In the genomic region with DNA sequence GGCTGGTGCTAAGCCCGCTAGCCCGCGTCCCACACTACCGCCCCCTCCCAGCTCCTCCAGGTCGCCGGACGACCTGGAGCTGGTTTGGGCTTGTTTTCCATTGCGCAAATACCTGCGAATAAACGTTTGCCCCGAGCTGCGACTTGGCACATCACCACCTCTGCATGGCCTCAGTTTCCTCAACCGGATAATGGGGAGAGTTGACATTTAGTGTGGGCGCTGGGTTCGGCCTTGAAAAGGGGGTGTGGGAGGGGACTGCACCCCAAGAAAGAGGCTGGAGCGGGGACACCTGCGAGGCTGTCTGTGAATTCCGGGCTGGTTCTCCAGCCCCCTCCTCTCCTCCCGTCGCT, we compare ENCODE assay signal across 8 cellular contexts. TPM values are rescaled to one million over a fixed set of nuclear protein-coding genes. Genes with fewer than 3 reads are reported as not detected.
DNase-seq lines count a peak whose midpoint lies in the region; ATAC-seq lines count a peak whose summit lies in the region.

No MANE protein-coding gene starts in this region.

- peak overlapping the region; percentile 59 for H2AFZ ChIP-seq in trophoblast cell (ENCODE audit: insufficient read depth, low read length, poor library complexity)

- H3K4me3 ChIP-seq in SK-N-MC, result peak overlapping the region; percentile 80
- H3K4me3 ChIP-seq in trophoblast cell (ENCODE audit: low read depth, low read length), result peak overlapping the region; percentile 71

- no peaks in the 10 kb centered on the region for H3K36me3 ChIP-seq in SK-N-MC (ENCODE audit: insufficient read depth, low read length)
- no peaks in the 10 kb centered on the region for H3K36me3 ChIP-seq in trophoblast cell (ENCODE audit: control insufficient read depth in 1 of 2, insufficient read depth in 2 of 2, low read length in 2 of 2)

- H3K9ac ChIP-seq in SK-N-MC (ENCODE audit: insufficient read length) (peak overlapping the region; percentile 89), trophoblast cell (ENCODE audit: low read length) (peak overlapping the region; percentile 81)

- H3K4ac ChIP-seq in trophoblast cell (ENCODE audit: low read depth, low read length), result peak overlapping the region; percentile 93

- peak overlapping the region; percentile 97 for H2BK120ac ChIP-seq in trophoblast cell (ENCODE audit: insufficient read depth, low read length, poor library complexity)

- no peak overlapping the region for H3K23ac ChIP-seq in trophoblast cell (ENCODE audit: low read length)

- H3K4me2 ChIP-seq in trophoblast cell (ENCODE audit: low read length), result peak overlapping the region; percentile 86

- H2BK12ac ChIP-seq in trophoblast cell (ENCODE audit: low read length), result peak overlapping the region; percentile 88

- peaks cover 19% of the 10 kb centered on the region for H3K9me3 Mint-ChIP-seq in activated CD4-positive, alpha-beta T cell treated with anti-CD3 and anti-CD28 coated beads, Interleukin-2, amount 10 ng/mL, durations not matched to agents 24 days and 14 days

- H3K79me1 ChIP-seq in trophoblast cell (ENCODE audit: low read length), result peaks cover 47% of the 10 kb centered on the region

- H4K91ac ChIP-seq in trophoblast cell (ENCODE audit: low read depth, low read length), result peak overlapping the region; percentile 98

- H3K27ac Mint-ChIP-seq in activated CD4-positive, alpha-beta T cell treated with anti-CD3 and anti-CD28 coated beads, Interleukin-2, amount 10 ng/mL, durations not matched to agents 24 days and 14 days, result peak overlapping the region; percentile 98

- peak overlapping the region; percentile 98 for H4K8ac ChIP-seq in trophoblast cell (ENCODE audit: low read depth, low read length)

- H3K27me3 ChIP-seq in trophoblast cell (ENCODE audit: insufficient read depth, low read length), result no peaks in the 10 kb centered on the region

- H4K12ac ChIP-seq in trophoblast cell (ENCODE audit: low read depth, low read length), result peak overlapping the region; percentile 87

- peaks cover 65% of the 10 kb centered on the region for H3K4me1 Mint-ChIP-seq in activated CD4-positive, alpha-beta T cell treated with anti-CD3 and anti-CD28 coated beads, Interleukin-2, amount 10 ng/mL, durations not matched to agents 24 days and 14 days

- H3K9me3 ChIP-seq in SK-N-MC (ENCODE audit: low read depth, low read length) (no peaks in the 10 kb centered on the region), trophoblast cell (ENCODE audit: insufficient read depth, low read depth, low read length) (peaks cover 7% of the 10 kb centered on the region)

- peak; percentile 25 for ATAC-seq in esophagus mucosa
- no peak for ATAC-seq in HG03432 (IDR thresholded peaks at IDR 0.05; ENCODE audit: unreplicated experiment)

- DNase-seq in activated CD4-positive, alpha-beta T cell treated with anti-CD3 and anti-CD28 coated beads, Interleukin-2, amount 10 ng/mL, durations not matched to agents 24 days and 14 days, result peak; percentile 83
- no peak for DNase-seq in activated CD4-positive, alpha-beta T cell treated with anti-CD3 and anti-CD28 coated beads, Interleukin-2, amount 50 U/mL, for 4 hours
- DNase-seq in SK-N-MC (ENCODE audit: low read depth, low spot score) (no peak), trophoblast cell (peak; percentile 81 to 86), putamen (ENCODE audit: low spot score) (no peak), NCI-H446 (lab: John Stamatoyannopoulos, UW) (no peak)

- peak overlapping the region; percentile 94 for H3K18ac ChIP-seq in trophoblast cell (ENCODE audit: low read length)

- peaks cover 25% of the 10 kb centered on the region for H3K36me3 Mint-ChIP-seq in activated CD4-positive, alpha-beta T cell treated with anti-CD3 and anti-CD28 coated beads, Interleukin-2, amount 10 ng/mL, durations not matched to agents 24 days and 14 days (ENCODE audit: low read depth)

- H3K27ac ChIP-seq in SK-N-MC (peak overlapping the region; percentile 94), trophoblast cell (ENCODE audit: low read depth, low read length) (peak overlapping the region; percentile 99)

- WGBS in trophoblast cell (ENCODE audit: extremely low coverage, insufficient coverage, insufficient read length), result no CpG with 5 or more reads among the region's 20 CpGs

- no peaks in the 10 kb centered on the region for H3K27me3 Mint-ChIP-seq in activated CD4-positive, alpha-beta T cell treated with anti-CD3 and anti-CD28 coated beads, Interleukin-2, amount 10 ng/mL, durations not matched to agents 24 days and 14 days

- peak overlapping the region; percentile 86 for H3K4me3 Mint-ChIP-seq in activated CD4-positive, alpha-beta T cell treated with anti-CD3 and anti-CD28 coated beads, Interleukin-2, amount 10 ng/mL, durations not matched to agents 24 days and 14 days

- H3K14ac ChIP-seq in trophoblast cell (ENCODE audit: low read length), result peak overlapping the region; percentile 96

- H2AK5ac ChIP-seq in trophoblast cell (ENCODE audit: low read length), result peak overlapping the region; percentile 97

- peak overlapping the region; percentile 97 for H2BK5ac ChIP-seq in trophoblast cell (ENCODE audit: low read depth, low read length, poor library complexity)

- H3K4me1 ChIP-seq in trophoblast cell (ENCODE audit: control insufficient read depth in 1 of 2, insufficient read depth in 2 of 2, low read length in 2 of 2), result peaks cover 33 to 37% of the 10 kb centered on the region in 2 experiments

- intact Hi-C loops in activated CD4-positive, alpha-beta T cell treated with anti-CD3 and anti-CD28 coated beads, Interleukin-2, amount 10 ng/mL, durations not matched to agents 24 days and 14 days (cut with micrococcal nuclease), result loop anchor here (5.0 to 10.0 kb wide), 3 partner anchors 125 to 288 kb away; partner anchors contain the start of genes ARRDC2, IL12RB1 and SSBP4

- H3K79me2 ChIP-seq in trophoblast cell (ENCODE audit: control insufficient read depth, insufficient read depth, low read length, poor library complexity), result peaks cover 16% of the 10 kb centered on the region

RNA-seq across cellular contexts. Expression of gene JUND, which starts 11.0 kb away (rescaled TPM):
- 382 and 413 TPM in 2 replicates for total RNA-seq in activated CD4-positive, alpha-beta T cell treated with anti-CD3 and anti-CD28 coated beads, Interleukin-2, amount 10 ng/mL, durations not matched to agents 24 days and 14 days
- 61.5 TPM for total RNA-seq in esophagus mucosa
- 224 and 256 TPM in 2 replicates for polyA plus RNA-seq in trophoblast cell (2013)

RNA-seq across cellular contexts. Expression of gene IQCN, which starts 18.2 kb away (rescaled TPM):
- 2.3 and 3.0 TPM in 2 replicates for total RNA-seq in activated CD4-positive, alpha-beta T cell treated with anti-CD3 and anti-CD28 coated beads, Interleukin-2, amount 10 ng/mL, durations not matched to agents 24 days and 14 days
- 0.56 TPM for total RNA-seq in esophagus mucosa
- polyA plus RNA-seq in trophoblast cell (2013), result 1.7 and 1.8 TPM in 2 replicates

RNA-seq across cellular contexts. Expression of gene LSM4, which starts 30.4 kb away (rescaled TPM):
- total RNA-seq in activated CD4-positive, alpha-beta T cell treated with anti-CD3 and anti-CD28 coated beads, Interleukin-2, amount 10 ng/mL, durations not matched to agents 24 days and 14 days, result 217 and 225 TPM in 2 replicates
- 85.0 TPM for total RNA-seq in esophagus mucosa
- 216 and 223 TPM in 2 replicates for polyA plus RNA-seq in trophoblast cell (2013)

RNA-seq across cellular contexts. Expression of gene PGPEP1, which starts 48.0 kb away (rescaled TPM):
- total RNA-seq in activated CD4-positive, alpha-beta T cell treated with anti-CD3 and anti-CD28 coated beads, Interleukin-2, amount 10 ng/mL, durations not matched to agents 24 days and 14 days, result 14.6 and 18.5 TPM in 2 replicates
- 5.5 TPM for total RNA-seq in esophagus mucosa
- 46.5 and 56.5 TPM in 2 replicates for polyA plus RNA-seq in trophoblast cell (2013)

Comparison
In these comparisons a context has a peak if more than half of its experiments do, and no peak if none do; other contexts are left out.
1. DNase-seq: peak in activated CD4-positive, alpha-beta T cell treated with anti-CD3 and anti-CD28 coated beads, Interleukin-2, amount 10 ng/mL, durations not matched to agents 24 days and 14 days (single experiment) and trophoblast cell (2 of 2); none in activated CD4-positive, alpha-beta T cell treated with anti-CD3 and anti-CD28 coated beads, Interleukin-2, amount 50 U/mL, for 4 hours (0 of 2), SK-N-MC (single experiment), putamen (single experiment) and NCI-H446 (0 of 2).